In the genomic region with DNA sequence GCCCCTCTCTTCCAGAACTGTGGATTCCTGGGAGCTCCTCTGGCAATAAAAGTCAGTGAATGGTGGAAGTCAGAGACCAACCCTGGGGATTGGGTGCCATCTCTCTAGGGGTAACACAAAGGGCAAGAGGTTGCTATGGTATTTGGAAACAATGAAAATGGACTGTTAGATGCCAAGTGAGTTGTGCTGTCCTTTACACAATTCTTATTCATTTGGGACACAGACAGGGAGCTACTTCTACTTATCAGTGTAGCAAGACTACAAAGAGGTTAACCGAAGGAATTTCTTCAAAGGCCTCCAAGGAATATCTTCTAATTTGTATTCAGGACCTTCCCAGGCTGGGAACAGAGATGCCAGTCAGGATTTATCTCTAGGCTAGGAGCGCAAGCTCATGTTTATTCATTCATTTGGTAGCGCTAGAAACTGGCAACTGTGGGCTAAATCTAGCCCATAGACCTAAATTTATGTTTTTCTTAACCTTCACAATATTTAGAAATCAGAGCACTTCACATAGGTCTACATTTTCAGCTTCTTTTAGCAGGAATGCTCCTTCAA, we compare ENCODE assay signal across 1 cellular context.
TF ChIP-seq lines count a peak whose summit lies in the region.

No MANE protein-coding gene starts in this region.

TF ChIP-seq in WTC11, 78 proteins besides CTCF, POLR2A, EP300 and RAD21:
- TF ChIP-seq, protein P1, sequence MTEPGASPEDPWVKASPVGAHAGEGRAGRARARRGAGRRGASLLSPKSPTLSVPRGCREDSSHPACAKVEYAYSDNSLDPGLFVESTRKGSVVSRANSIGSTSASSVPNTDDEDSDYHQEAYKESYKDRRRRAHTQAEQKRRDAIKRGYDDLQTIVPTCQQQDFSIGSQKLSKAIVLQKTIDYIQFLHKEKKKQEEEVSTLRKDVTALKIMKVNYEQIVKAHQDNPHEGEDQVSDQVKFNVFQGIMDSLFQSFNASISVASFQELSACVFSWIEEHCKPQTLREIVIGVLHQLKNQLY (CRISPR knock-in tag; IDR thresholded peaks at IDR 0.05): no peak
- TF ChIP-seq NFATC4 (CRISPR knock-in tag; IDR thresholded peaks at IDR 0.05) (no peak), EMX1 (CRISPR knock-in tag; IDR thresholded peaks at IDR 0.05) (no peak), ATF1 (CRISPR knock-in tag; IDR thresholded peaks at IDR 0.05) (no peak), GABPB1 (CRISPR knock-in tag; IDR thresholded peaks at IDR 0.05) (no peak), FOXK1 (CRISPR knock-in tag; IDR thresholded peaks at IDR 0.05) (no peak), NFYB (CRISPR knock-in tag; conservative IDR thresholded peaks at IDR 0.05; ENCODE audit: low read depth) (no peak)
- TF ChIP-seq, protein P2, sequence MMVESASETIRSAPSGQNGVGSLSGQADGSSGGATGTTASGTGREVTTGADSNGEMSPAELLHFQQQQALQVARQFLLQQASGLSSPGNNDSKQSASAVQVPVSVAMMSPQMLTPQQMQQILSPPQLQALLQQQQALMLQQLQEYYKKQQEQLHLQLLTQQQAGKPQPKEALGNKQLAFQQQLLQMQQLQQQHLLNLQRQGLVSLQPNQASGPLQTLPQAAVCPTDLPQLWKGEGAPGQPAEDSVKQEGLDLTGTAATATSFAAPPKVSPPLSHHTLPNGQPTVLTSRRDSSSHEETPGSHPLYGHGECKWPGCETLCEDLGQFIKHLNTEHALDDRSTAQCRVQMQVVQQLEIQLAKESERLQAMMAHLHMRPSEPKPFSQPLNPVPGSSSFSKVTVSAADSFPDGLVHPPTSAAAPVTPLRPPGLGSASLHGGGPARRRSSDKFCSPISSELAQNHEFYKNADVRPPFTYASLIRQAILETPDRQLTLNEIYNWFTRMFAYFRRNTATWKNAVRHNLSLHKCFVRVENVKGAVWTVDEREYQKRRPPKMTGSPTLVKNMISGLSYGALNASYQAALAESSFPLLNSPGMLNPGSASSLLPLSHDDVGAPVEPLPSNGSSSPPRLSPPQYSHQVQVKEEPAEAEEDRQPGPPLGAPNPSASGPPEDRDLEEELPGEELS (CRISPR knock-in tag; IDR thresholded peaks at IDR 0.05): no peak
- TF ChIP-seq, protein P3, sequence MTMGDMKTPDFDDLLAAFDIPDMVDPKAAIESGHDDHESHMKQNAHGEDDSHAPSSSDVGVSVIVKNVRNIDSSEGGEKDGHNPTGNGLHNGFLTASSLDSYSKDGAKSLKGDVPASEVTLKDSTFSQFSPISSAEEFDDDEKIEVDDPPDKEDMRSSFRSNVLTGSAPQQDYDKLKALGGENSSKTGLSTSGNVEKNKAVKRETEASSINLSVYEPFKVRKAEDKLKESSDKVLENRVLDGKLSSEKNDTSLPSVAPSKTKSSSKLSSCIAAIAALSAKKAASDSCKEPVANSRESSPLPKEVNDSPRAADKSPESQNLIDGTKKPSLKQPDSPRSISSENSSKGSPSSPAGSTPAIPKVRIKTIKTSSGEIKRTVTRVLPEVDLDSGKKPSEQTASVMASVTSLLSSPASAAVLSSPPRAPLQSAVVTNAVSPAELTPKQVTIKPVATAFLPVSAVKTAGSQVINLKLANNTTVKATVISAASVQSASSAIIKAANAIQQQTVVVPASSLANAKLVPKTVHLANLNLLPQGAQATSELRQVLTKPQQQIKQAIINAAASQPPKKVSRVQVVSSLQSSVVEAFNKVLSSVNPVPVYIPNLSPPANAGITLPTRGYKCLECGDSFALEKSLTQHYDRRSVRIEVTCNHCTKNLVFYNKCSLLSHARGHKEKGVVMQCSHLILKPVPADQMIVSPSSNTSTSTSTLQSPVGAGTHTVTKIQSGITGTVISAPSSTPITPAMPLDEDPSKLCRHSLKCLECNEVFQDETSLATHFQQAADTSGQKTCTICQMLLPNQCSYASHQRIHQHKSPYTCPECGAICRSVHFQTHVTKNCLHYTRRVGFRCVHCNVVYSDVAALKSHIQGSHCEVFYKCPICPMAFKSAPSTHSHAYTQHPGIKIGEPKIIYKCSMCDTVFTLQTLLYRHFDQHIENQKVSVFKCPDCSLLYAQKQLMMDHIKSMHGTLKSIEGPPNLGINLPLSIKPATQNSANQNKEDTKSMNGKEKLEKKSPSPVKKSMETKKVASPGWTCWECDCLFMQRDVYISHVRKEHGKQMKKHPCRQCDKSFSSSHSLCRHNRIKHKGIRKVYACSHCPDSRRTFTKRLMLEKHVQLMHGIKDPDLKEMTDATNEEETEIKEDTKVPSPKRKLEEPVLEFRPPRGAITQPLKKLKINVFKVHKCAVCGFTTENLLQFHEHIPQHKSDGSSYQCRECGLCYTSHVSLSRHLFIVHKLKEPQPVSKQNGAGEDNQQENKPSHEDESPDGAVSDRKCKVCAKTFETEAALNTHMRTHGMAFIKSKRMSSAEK (CRISPR knock-in tag; IDR thresholded peaks at IDR 0.05; ENCODE audit: borderline replicate concordance): no peak
- TF ChIP-seq, protein P4, sequence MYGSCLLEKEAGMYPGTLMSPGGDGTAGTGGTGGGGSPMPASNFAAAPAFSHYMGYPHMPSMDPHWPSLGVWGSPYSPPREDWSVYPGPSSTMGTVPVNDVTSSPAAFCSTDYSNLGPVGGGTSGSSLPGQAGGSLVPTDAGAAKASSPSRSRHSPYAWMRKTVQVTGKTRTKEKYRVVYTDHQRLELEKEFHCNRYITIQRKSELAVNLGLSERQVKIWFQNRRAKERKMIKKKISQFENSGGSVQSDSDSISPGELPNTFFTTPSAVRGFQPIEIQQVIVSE (CRISPR knock-in tag; IDR thresholded peaks at IDR 0.05; ENCODE audit: borderline replicate concordance): no peak
- TF ChIP-seq, protein P5, sequence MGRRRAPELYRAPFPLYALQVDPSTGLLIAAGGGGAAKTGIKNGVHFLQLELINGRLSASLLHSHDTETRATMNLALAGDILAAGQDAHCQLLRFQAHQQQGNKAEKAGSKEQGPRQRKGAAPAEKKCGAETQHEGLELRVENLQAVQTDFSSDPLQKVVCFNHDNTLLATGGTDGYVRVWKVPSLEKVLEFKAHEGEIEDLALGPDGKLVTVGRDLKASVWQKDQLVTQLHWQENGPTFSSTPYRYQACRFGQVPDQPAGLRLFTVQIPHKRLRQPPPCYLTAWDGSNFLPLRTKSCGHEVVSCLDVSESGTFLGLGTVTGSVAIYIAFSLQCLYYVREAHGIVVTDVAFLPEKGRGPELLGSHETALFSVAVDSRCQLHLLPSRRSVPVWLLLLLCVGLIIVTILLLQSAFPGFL (CRISPR knock-in tag; IDR thresholded peaks at IDR 0.05; ENCODE audit: borderline replicate concordance): no peak
